Comparison of ENCODE assay signal across 9 cellular contexts in genomic region chr20:63574829-63575720, GRCh38. TPM values are rescaled to one million over a fixed set of nuclear protein-coding genes. Genes with fewer than 3 reads are reported as not detected.
A peak's percentile ranks its signal among the peaks of the same experiment; 100 is the strongest.
DNase-seq lines count a peak whose midpoint lies in the region; ATAC-seq and TF ChIP-seq lines count a peak whose summit lies in the region.
"Had no signal": no experiment of that assay in that cellular context is flagged by ENCODE, and none has a peak within 500 bp of the region (broad histone marks: within the 10 kb centered on the region; RNA-seq: fewer than 3 reads in every experiment).

No MANE protein-coding gene starts in this region.

- H3K36me3 ChIP-seq in PC-9 (ENCODE audit: low read depth) (no peaks in the 10 kb centered on the region), spleen (peaks cover 0 to 25% (median 12%) of the 10 kb centered on the region in 6 donors)

- H3K9me3 ChIP-seq in PC-9 (ENCODE audit: insufficient read depth, low read depth): no peaks in the 10 kb centered on the region
- no peaks in the 10 kb centered on the region for H3K9me3 ChIP-seq in spleen

- TF ChIP-seq POLR2A in spleen (IDR thresholded peaks at IDR 0.05): no peak

- BruUV-seq in PC-9 (replicated peaks; lab: Mats Ljungman, UMichigan): no TSS peak

- no peaks in the 10 kb centered on the region for H3K9me3 Mint-ChIP-seq in activated CD4-positive, alpha-beta T cell treated with anti-CD3 and anti-CD28 coated beads for 36 hours (ENCODE audit: low read depth)

- H3K27me3 Mint-ChIP-seq in activated CD4-positive, alpha-beta T cell treated with anti-CD3 and anti-CD28 coated beads for 36 hours: peaks cover 2% of the 10 kb centered on the region

- no peaks in the 10 kb centered on the region for H3K4me1 Mint-ChIP-seq in activated CD4-positive, alpha-beta T cell treated with anti-CD3 and anti-CD28 coated beads for 36 hours

- no peak for DNase-seq in activated CD4-positive, alpha-beta T cell treated with anti-CD3 and anti-CD28 coated beads for 36 hours
- DNase-seq in activated CD4-positive, alpha-beta T cell treated with anti-CD3 and anti-CD28 coated beads, Interleukin-2, amount 50 U/mL, for 1 hour: no peak
- DNase-seq in PC-9: no peak
- DNase-seq in fibroblast of the conjunctiva (ENCODE audit: low read depth): peak; percentile 16
- DNase-seq in spleen: peak; percentile 83
- no peak for DNase-seq in NCI-H510A treated with DMSO at 0.1 percent for 48 hours (lab: John Stamatoyannopoulos, UW)
- no peak for DNase-seq in KG1 (lab: John Stamatoyannopoulos, UW)
- DNase-seq: NCI-H187 treated with DMSO at 0.1 percent for 48 hours had no signal

- peak overlapping the region; percentile 8 for H3K27ac Mint-ChIP-seq in activated CD4-positive, alpha-beta T cell treated with anti-CD3 and anti-CD28 coated beads for 36 hours

- no peaks in the 10 kb centered on the region for H3K9me2 ChIP-seq in PC-9 (ENCODE audit: insufficient read depth)

- H3K79me2 ChIP-seq in PC-9 (ENCODE audit: low read depth): peaks cover 5% of the 10 kb centered on the region; the same call in 1 of the 2 replicates

- H3K4me1 ChIP-seq in PC-9 (replicated peaks; ENCODE audit: insufficient read depth): peaks cover 11% of the 10 kb centered on the region
- peaks cover 15 to 46% (median 37%) of the 10 kb centered on the region in 6 donors for H3K4me1 ChIP-seq in spleen

- H4K20me1 ChIP-seq in PC-9 (ENCODE audit: insufficient read depth): 0 out of 2 replicates have a peak, but pooled peaks cover 4% of the 10 kb centered on the region

- 62 to 71% (median 63%) methylated on average over 28 of the region's 28 CpGs for WGBS in spleen, 5 donors

- intact Hi-C loops in activated CD4-positive, alpha-beta T cell treated with anti-CD3 and anti-CD28 coated beads for 36 hours (cut with DNase I, micrococcal nuclease): no loop called here
- intact Hi-C loops in PC-9 (cut with micrococcal nuclease; ENCODE audit: unreplicated experiment) (no loop called here), spleen (cut with DNase I; ENCODE audit: low total_unique reads) (no loop called here)

- H3K4me2 ChIP-seq in PC-9: peak overlapping the region; percentile 97

- H2AFZ ChIP-seq in PC-9: no peak overlapping the region

- H3K4me3 Mint-ChIP-seq in activated CD4-positive, alpha-beta T cell treated with anti-CD3 and anti-CD28 coated beads for 36 hours: no peak overlapping the region

- H3K27me3 ChIP-seq in PC-9 (ENCODE audit: insufficient read depth, low read depth) (no peaks in the 10 kb centered on the region), spleen (replicated peaks in 1 of 7) (peaks cover 0 to 32% (median 0%) of the 10 kb centered on the region in 7 donors)

- TF ChIP-seq CTCF in PC-9 (conservative IDR thresholded peaks at IDR 0.05) (no peak), spleen (IDR thresholded peaks at IDR 0.05 in 8 of 11, conservative IDR thresholded peaks at IDR 0.05 in 3 of 11) (no peak)

- H3F3A ChIP-seq in PC-9 (ENCODE audit: insufficient read depth, low read depth): peaks cover 25% of the 10 kb centered on the region

- H3K4me3 ChIP-seq in PC-9 (no peak overlapping the region), spleen (peak overlapping the region in 1 of 8 donors; percentile 86)

- H3K36me3 Mint-ChIP-seq in activated CD4-positive, alpha-beta T cell treated with anti-CD3 and anti-CD28 coated beads for 36 hours (ENCODE audit: low read depth): no peaks in the 10 kb centered on the region

- H3K27ac ChIP-seq in PC-9 (no peak overlapping the region), spleen (peak overlapping the region; percentile 87 to 96 (median 92))

- POLR2A ChIA-PET in activated CD4-positive, alpha-beta T cell treated with anti-CD3 and anti-CD28 coated beads for 36 hours (lab: Charles Lee): no interaction called here
- POLR2A ChIA-PET in PC-9 (lab: Charles Lee; ENCODE audit: unreplicated experiment): no interaction called here

- CTCF ChIA-PET in activated CD4-positive, alpha-beta T cell treated with anti-CD3 and anti-CD28 coated beads for 36 hours (lab: Charles Lee): no interaction called here
- CTCF ChIA-PET in PC-9 (lab: Charles Lee): interaction anchor here (0.6 kb wide), 1 partner anchor 20 kb away, joined by 3 read pairs; no protein-coding TSS in a partner anchor

- ATAC-seq in activated CD4-positive, alpha-beta T cell treated with anti-CD3 and anti-CD28 coated beads for 36 hours: no peak
- ATAC-seq in GM21576 (IDR thresholded peaks at IDR 0.05; ENCODE audit: unreplicated experiment): no peak

RNA-seq across cellular contexts. Expression of gene HELZ2, which starts 1.0 kb away (rescaled TPM):
- total RNA-seq in activated CD4-positive, alpha-beta T cell treated with anti-CD3 and anti-CD28 coated beads for 36 hours: 10 to 100 TPM; 16.1 to 18.7 TPM
- 33.7 and 52.6 TPM in 2 replicates for total RNA-seq in PC-9 (2021)
- total RNA-seq in spleen: 100 to 1,000 TPM in 1 of 7 donors, 10 to 100 TPM in 6; 56.5 to 120 (median 66.0) TPM
- polyA plus RNA-seq in spleen: 10 to 100 TPM in 1 of 3 donors, 1 to 10 TPM in 2; 4.3 to 21.2 (median 5.7) TPM

RNA-seq across cellular contexts. Expression of gene FNDC11, which starts 21.1 kb away (rescaled TPM):
- under 1 TPM; 0.18 to 0.27 TPM for total RNA-seq in activated CD4-positive, alpha-beta T cell treated with anti-CD3 and anti-CD28 coated beads for 36 hours
- total RNA-seq in PC-9 (2021): 7.7 and 10.6 TPM in 2 replicates
- 1 to 10 TPM in 4 of 7 donors, under 1 TPM in 3; 0.33 to 2.0 (median 1.0) TPM for total RNA-seq in spleen
- 1 to 10 TPM in 1 of 3 donors, under 1 TPM in 2; 0.91 to 1.8 (median 0.98) TPM for polyA plus RNA-seq in spleen

RNA-seq across cellular contexts. Expression of gene SRMS, which starts 27.5 kb away (rescaled TPM):
- total RNA-seq in activated CD4-positive, alpha-beta T cell treated with anti-CD3 and anti-CD28 coated beads for 36 hours: not detected
- total RNA-seq in PC-9 (2021): 1.2 TPM in 2 replicates
- total RNA-seq in spleen: 1 to 10 TPM in 4 of 7 donors, under 1 TPM in 1, not detected in 2; 0.46 to 1.5 (median 1.2) TPM
- polyA plus RNA-seq in spleen: under 1 TPM; 0.07 to 0.19 (median 0.12) TPM

RNA-seq across cellular contexts. Expression of gene PTK6, which starts 37.9 kb away (rescaled TPM):
- total RNA-seq in activated CD4-positive, alpha-beta T cell treated with anti-CD3 and anti-CD28 coated beads for 36 hours: under 1 TPM; 0.25 to 0.48 TPM
- total RNA-seq in PC-9 (2021) (12.9 and 13.3 TPM in 2 replicates), spleen (1 to 10 TPM in 1 of 7 donors, under 1 TPM in 6; 0.20 to 1.0 (median 0.77) TPM)
- polyA plus RNA-seq in spleen: under 1 TPM; 0.55 to 0.72 (median 0.64) TPM

RNA-seq across cellular contexts. Expression of gene GMEB2, which starts 51.8 kb away (rescaled TPM):
- 10 to 100 TPM; 14.0 to 14.1 TPM for total RNA-seq in activated CD4-positive, alpha-beta T cell treated with anti-CD3 and anti-CD28 coated beads for 36 hours
- total RNA-seq in PC-9 (2021) (18.9 and 19.3 TPM in 2 replicates), spleen (10 to 100 TPM; 11.1 to 15.0 (median 13.9) TPM)
- 10 to 100 TPM in 2 of 3 donors, 1 to 10 TPM in 1; 8.6 to 12.9 (median 10.4) TPM for polyA plus RNA-seq in spleen

Comparison
In these comparisons a context has a peak if more than half of its experiments do, and no peak if none do; other contexts are left out.
1. DNase-seq: peak in fibroblast of the conjunctiva (single experiment) and spleen (single experiment); none in activated CD4-positive, alpha-beta T cell treated with anti-CD3 and anti-CD28 coated beads for 36 hours (single experiment), activated CD4-positive, alpha-beta T cell treated with anti-CD3 and anti-CD28 coated beads, Interleukin-2, amount 50 U/mL, for 1 hour (single experiment), PC-9 (0 of 2), NCI-H510A treated with DMSO at 0.1 percent for 48 hours (single experiment) and KG1 (single experiment).